36 cellular contexts compared by ENCODE assay signal in the genomic region with DNA sequence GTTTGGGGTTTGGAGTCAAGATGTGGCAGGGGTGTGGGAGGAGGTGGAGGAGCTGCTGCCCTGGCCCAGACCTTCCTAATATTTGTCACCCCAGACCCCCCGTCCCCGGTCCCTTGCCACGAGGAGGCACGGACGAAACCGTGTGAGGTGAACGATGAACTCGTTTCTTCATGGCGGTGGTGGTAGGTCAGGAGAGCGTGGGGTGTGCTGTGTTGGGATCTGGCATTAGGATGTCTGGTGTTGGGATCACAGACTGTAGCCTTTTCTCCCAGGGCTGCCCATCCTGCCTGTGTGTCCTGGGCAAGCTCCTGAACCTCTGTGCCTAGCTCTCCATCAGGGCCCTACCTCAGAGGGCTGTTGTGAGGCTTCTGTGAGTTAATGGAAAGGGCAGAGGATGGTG. TPM values are rescaled to one million over a fixed set of nuclear protein-coding genes. Genes with fewer than 3 reads are reported as not detected.
"Had no signal": no experiment of that assay in that cellular context is flagged by ENCODE, and none has a peak within 500 bp of the region (broad histone marks: within the 10 kb centered on the region; RNA-seq: fewer than 3 reads in every experiment).

No MANE protein-coding gene starts in this region.

- ATAC-seq: activated CD4-positive, alpha-beta T cell treated with anti-CD3 and anti-CD28 coated beads for 36 hours; activated CD8-positive, alpha-beta memory T cell treated with anti-CD3 and anti-CD28 coated beads, Interleukin-2, amount 10 ng/mL, durations not matched to agents 7 days and 5 days; activated CD8-positive, alpha-beta T cell treated with anti-CD3 and anti-CD28 coated beads, Interleukin-2, amount 10 ng/mL, durations not matched to agents 7 days and 5 days; gastroesophageal sphincter; T-helper 17 cell had no signal

- H3K27ac Mint-ChIP-seq: activated CD4-positive, alpha-beta memory T cell treated with anti-CD3 and anti-CD28 coated beads for 36 hours; activated CD4-positive, alpha-beta T cell treated with anti-CD3 and anti-CD28 coated beads for 36 hours; activated CD4-positive, alpha-beta T cell treated with anti-CD3 and anti-CD28 coated beads, Interleukin-2, amount 10 ng/mL, durations not matched to agents 24 days and 14 days; activated CD8-positive, alpha-beta memory T cell treated with anti-CD3 and anti-CD28 coated beads, Interleukin-2, amount 10 ng/mL, durations not matched to agents 7 days and 5 days; activated CD8-positive, alpha-beta T cell treated with anti-CD3 and anti-CD28 coated beads, Interleukin-2, amount 10 ng/mL, durations not matched to agents 7 days and 5 days; activated naive CD8-positive, alpha-beta T cell; activated T-helper 1 cell treated with anti-CD3 and anti-CD28 coated beads, Interleukin-12 subunit alpha, Interleukin-12 subunit beta, Interleukin-2, Interleukin-4 antibody, amounts not matched to agents 30 ng/mL and 10 ng/mL and 1 ng/mL, durations not matched to agents 14 hours and 24 hours and 36 hours; activated T-helper 2 cell treated with anti-CD3 and anti-CD28 coated beads, Interferon-gamma antibody, Interleukin-2, Interleukin-4, amounts not matched to agents 10 μg/mL and 5 μg/mL and 100 μg/mL, durations not matched to agents 14 hours and 24 hours and 36 hours; T-helper 17 cell; T-helper 2 cell treated with Interferon-gamma antibody and Interleukin-4, amounts not matched to agents 5 μg/mL and 100 μg/mL, for 36 hours had no signal

- H3K9me3 Mint-ChIP-seq: activated CD4-positive, alpha-beta memory T cell treated with anti-CD3 and anti-CD28 coated beads for 36 hours; activated CD4-positive, alpha-beta T cell treated with anti-CD3 and anti-CD28 coated beads, Interleukin-2, amount 10 ng/mL, durations not matched to agents 24 days and 14 days; activated T-helper 1 cell treated with anti-CD3 and anti-CD28 coated beads, Interleukin-12 subunit alpha, Interleukin-12 subunit beta, Interleukin-2, Interleukin-4 antibody, amounts not matched to agents 30 ng/mL and 10 ng/mL and 1 ng/mL, durations not matched to agents 14 hours and 24 hours and 36 hours; activated T-helper 2 cell treated with anti-CD3 and anti-CD28 coated beads, Interferon-gamma antibody, Interleukin-2, Interleukin-4, amounts not matched to agents 10 μg/mL and 5 μg/mL and 100 μg/mL, durations not matched to agents 14 hours and 24 hours and 36 hours; T-helper 2 cell treated with Interferon-gamma antibody and Interleukin-4, amounts not matched to agents 5 μg/mL and 100 μg/mL, for 36 hours had no signal

- H3K27ac ChIP-seq: brain microvascular endothelial cell, colonic mucosa, epithelial cell of prostate, esophagus squamous epithelium, gastroesophageal sphincter had no signal

- H3K4me3 ChIP-seq: colonic mucosa, esophagus squamous epithelium, gastroesophageal sphincter had no signal

- H3K4me1 ChIP-seq: colonic mucosa had no signal

- H3K9me3 ChIP-seq: colonic mucosa, esophagus squamous epithelium, gastroesophageal sphincter had no signal

- H3K4me3 Mint-ChIP-seq: activated CD4-positive, alpha-beta memory T cell treated with anti-CD3 and anti-CD28 coated beads for 36 hours; activated CD4-positive, alpha-beta T cell treated with anti-CD3 and anti-CD28 coated beads for 36 hours; activated CD4-positive, alpha-beta T cell treated with anti-CD3 and anti-CD28 coated beads, Interleukin-2, amount 10 ng/mL, durations not matched to agents 24 days and 14 days; activated CD8-positive, alpha-beta memory T cell treated with anti-CD3 and anti-CD28 coated beads, Interleukin-2, amount 10 ng/mL, durations not matched to agents 7 days and 5 days; activated CD8-positive, alpha-beta T cell treated with anti-CD3 and anti-CD28 coated beads, Interleukin-2, amount 10 ng/mL, durations not matched to agents 7 days and 5 days; activated naive CD8-positive, alpha-beta T cell; activated T-helper 1 cell treated with anti-CD3 and anti-CD28 coated beads, Interleukin-12 subunit alpha, Interleukin-12 subunit beta, Interleukin-2, Interleukin-4 antibody, amounts not matched to agents 30 ng/mL and 10 ng/mL and 1 ng/mL, durations not matched to agents 14 hours and 24 hours and 36 hours; T-helper 17 cell; T-helper 2 cell treated with Interferon-gamma antibody and Interleukin-4, amounts not matched to agents 5 μg/mL and 100 μg/mL, for 36 hours had no signal

- DNase-seq: activated CD4-positive, alpha-beta memory T cell treated with anti-CD3 and anti-CD28 coated beads for 36 hours; activated CD4-positive, alpha-beta T cell treated with anti-CD3 and anti-CD28 coated beads for 36 hours; activated CD4-positive, alpha-beta T cell treated with anti-CD3 and anti-CD28 coated beads, Interleukin-2, amount 10 ng/mL, durations not matched to agents 24 days and 14 days; activated CD4-positive, CD25-positive, alpha-beta regulatory T cell; activated CD4-positive, CD25-positive, alpha-beta regulatory T cell treated with anti-CD3 and anti-CD28 coated beads, Interleukin-2, amount 50 U/mL, for 72 hours; activated CD8-positive, alpha-beta memory T cell treated with anti-CD3 and anti-CD28 coated beads, Interleukin-2, amount 10 ng/mL, durations not matched to agents 7 days and 5 days; activated CD8-positive, alpha-beta memory T cell treated with anti-CD3 and anti-CD28 coated beads, Interleukin-2, amount 50 U/mL, for 4 hours; activated CD8-positive, alpha-beta T cell treated with anti-CD3 and anti-CD28 coated beads, Interleukin-2, amount 10 ng/mL, durations not matched to agents 7 days and 5 days; activated naive CD4-positive, alpha-beta T cell treated with anti-CD3 and anti-CD28 coated beads, Interleukin-2, amount 50 U/mL, for 16 hours; activated naive CD4-positive, alpha-beta T cell treated with Interleukin-2 at 50 U/mL for 16 hours; activated T-cell treated with anti-CD3 and anti-CD28 coated beads, Interleukin-2, amount 50 U/mL, for 1 hour; activated T-cell treated with anti-CD3 and anti-CD28 coated beads, Interleukin-2, amount 50 U/mL, for 48 hours; amniotic stem cell; anterior cingulate cortex; brain microvascular endothelial cell; caudate nucleus; colonic mucosa; effector CD8-positive, alpha-beta T cell; esophagus squamous epithelium; foreskin melanocyte; T-helper 1 cell; T-helper 17 cell; T1000 had no signal

- H3K36me3 ChIP-seq: brain microvascular endothelial cell, colonic mucosa, esophagus squamous epithelium had no signal

- H3K36me3 Mint-ChIP-seq: activated CD4-positive, alpha-beta memory T cell treated with anti-CD3 and anti-CD28 coated beads for 36 hours; activated CD8-positive, alpha-beta memory T cell treated with anti-CD3 and anti-CD28 coated beads, Interleukin-2, amount 10 ng/mL, durations not matched to agents 7 days and 5 days; activated naive CD8-positive, alpha-beta T cell had no signal

RNA-seq across cellular contexts. Expression of a gene that starts 46.3 kb away (rescaled TPM):
- total RNA-seq: activated CD4-positive, alpha-beta T cell treated with anti-CD3 and anti-CD28 coated beads, Interleukin-2, amount 10 ng/mL, durations not matched to agents 24 days and 14 days; activated CD8-positive, alpha-beta memory T cell treated with anti-CD3 and anti-CD28 coated beads for 36 hours; activated CD8-positive, alpha-beta T cell treated with anti-CD3 and anti-CD28 coated beads, Interleukin-2, amount 10 ng/mL, durations not matched to agents 7 days and 5 days; astrocyte; colonic mucosa; dermis microvascular lymphatic vessel endothelial cell; endothelial cell of umbilical vein; fibroblast of villous mesenchyme; gastroesophageal sphincter; T-helper 17 cell had no signal
- polyA plus RNA-seq: adipose tissue, endothelial cell of umbilical vein, fibroblast of lung had no signal
